13 cellular contexts compared by ENCODE assay signal in the genomic region with DNA sequence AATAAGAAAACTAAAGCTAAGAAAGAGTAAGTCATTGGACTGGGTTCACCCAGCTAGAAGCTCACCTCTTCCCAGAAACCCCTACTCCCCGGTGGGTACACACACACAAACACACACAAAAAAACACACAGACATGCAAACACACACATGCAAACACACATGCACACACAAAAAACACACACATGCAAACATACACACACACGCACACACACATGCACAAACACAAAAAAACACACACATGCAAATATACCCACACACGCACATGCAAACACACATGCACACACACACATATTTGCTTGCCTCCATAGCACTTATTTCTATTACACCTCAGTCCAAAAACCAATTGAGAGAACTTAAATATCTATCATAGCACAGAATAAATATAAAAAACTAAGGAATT. TPM values are rescaled to one million over a fixed set of nuclear protein-coding genes. Genes with fewer than 3 reads are reported as not detected.
DNase-seq lines count a peak whose midpoint lies in the region; ATAC-seq and TF ChIP-seq lines count a peak whose summit lies in the region.
"Had no signal": no experiment of that assay in that cellular context is flagged by ENCODE, and none has a peak within 500 bp of the region (broad histone marks: within the 10 kb centered on the region; RNA-seq: fewer than 3 reads in every experiment).

No MANE protein-coding gene starts in this region.

- no peak overlapping the region for H3K27ac ChIP-seq in CD4-positive, CD25-positive, alpha-beta regulatory T cell (ENCODE audit: insufficient read depth, low read length, poor library complexity, severe bottlenecking)
- H3K27ac ChIP-seq in CD8-positive, alpha-beta T cell (ENCODE audit: low read depth, low read length): no peak overlapping the region
- H3K27ac ChIP-seq in neuronal stem cell (replicated peaks; ENCODE audit: low read length): no peak overlapping the region
- no peak overlapping the region for H3K27ac ChIP-seq in CD4-positive, alpha-beta memory T cell (ENCODE audit: low read depth, low read length)

- H2BK120ac ChIP-seq in neuronal stem cell (ENCODE audit: low read depth, low read length): no peak overlapping the region

- CTCF ChIA-PET in CD8-positive, alpha-beta T cell (lab: Charles Lee): no interaction called here
- CTCF ChIA-PET in CD4-positive, alpha-beta memory T cell (lab: Charles Lee; ENCODE audit: partially characterized antibody): no interaction called here

- peak overlapping the region; percentile 11 for H3K18ac ChIP-seq in neuronal stem cell (ENCODE audit: low read length)

- no CpG with 5 or more reads among the region's 3 CpGs for WGBS in neuronal stem cell (ENCODE audit: extremely low coverage in 2 of 2, insufficient read length in 2 of 2, insufficient replicate concordance in 1 of 2), 2 donors

- no peak for ATAC-seq in CD4-positive, CD25-positive, alpha-beta regulatory T cell (ENCODE audit: low read depth in 2 of 2)
- no peak for ATAC-seq in CD8-positive, alpha-beta T cell
- ATAC-seq: HCT116, K562 had no signal

- H3K4me3 ChIP-seq in CD4-positive, CD25-positive, alpha-beta regulatory T cell (ENCODE audit: low read depth, low read length): no peak overlapping the region
- no peak overlapping the region for H3K4me3 ChIP-seq in CD8-positive, alpha-beta T cell (ENCODE audit: low read depth, low read length)
- no peak overlapping the region for H3K4me3 ChIP-seq in neuronal stem cell (ENCODE audit: low read length in 2 of 2)
- no peak overlapping the region for H3K4me3 ChIP-seq in CD4-positive, alpha-beta memory T cell (ENCODE audit: low read length in 2 of 2)
- H3K4me3 ChIP-seq: K562 had no signal

- no peak overlapping the region for H3K4ac ChIP-seq in neuronal stem cell (ENCODE audit: low read length)

- H3K23ac ChIP-seq in neuronal stem cell (ENCODE audit: low read depth, low read length, poor library complexity): no peak overlapping the region

- peaks cover 0 to 3% (median 0%) of the 10 kb centered on the region in 7 donors for H3K9me3 Mint-ChIP-seq in CD4-positive, CD25-positive, alpha-beta regulatory T cell
- peaks cover 5% of the 10 kb centered on the region for H3K9me3 Mint-ChIP-seq in CD8-positive, alpha-beta T cell
- H3K9me3 Mint-ChIP-seq in CD4-positive, alpha-beta memory T cell: peaks cover 0 to 3% (median 0%) of the 10 kb centered on the region in 8 donors

- peak overlapping the region in 2 of 3 donors; percentile 15 to 74 for H3K27ac Mint-ChIP-seq in CD4-positive, CD25-positive, alpha-beta regulatory T cell
- peak overlapping the region; percentile 3 for H3K27ac Mint-ChIP-seq in CD8-positive, alpha-beta T cell
- no peak overlapping the region for H3K27ac Mint-ChIP-seq in CD4-positive, alpha-beta memory T cell
- H3K27ac Mint-ChIP-seq: B cell had no signal

- H3K4me1 ChIP-seq in CD4-positive, CD25-positive, alpha-beta regulatory T cell (ENCODE audit: control insufficient read depth, insufficient read depth, low read length, poor library complexity, severe bottlenecking): peaks cover 4% of the 10 kb centered on the region
- peaks cover 17% of the 10 kb centered on the region for H3K4me1 ChIP-seq in CD8-positive, alpha-beta T cell (ENCODE audit: insufficient read depth, low read length)
- peaks cover 0 to 3% of the 10 kb centered on the region in 2 donors for H3K4me1 ChIP-seq in neuronal stem cell (ENCODE audit: control insufficient read depth in 2 of 2, insufficient read depth in 1 of 2, low read depth in 1 of 2, low read length in 2 of 2)
- no peaks in the 10 kb centered on the region for H3K4me1 ChIP-seq in CD4-positive, alpha-beta memory T cell (ENCODE audit: insufficient read depth, low read length)

- no peak for TF ChIP-seq CTCF in CD8-positive, alpha-beta T cell (IDR thresholded peaks at IDR 0.05)

- no peak overlapping the region for H2AFZ ChIP-seq in neuronal stem cell (ENCODE audit: low read length)

- no peak overlapping the region for H2BK15ac ChIP-seq in neuronal stem cell (ENCODE audit: low read length)

- DNase-seq in CD4-positive, CD25-positive, alpha-beta regulatory T cell: no peak
- DNase-seq in CD8-positive, alpha-beta T cell: no peak
- DNase-seq in NCI-H748 treated with DMSO at 0.1 percent for 48 hours (lab: John Stamatoyannopoulos, UW) (peak; percentile 76), neuronal stem cell (ENCODE audit: low spot score) (no peak), NCI-H2227 (lab: John Stamatoyannopoulos, UW; ENCODE audit: unreplicated experiment) (no peak), SKM-1 (lab: John Stamatoyannopoulos, UW; ENCODE audit: unreplicated experiment) (no peak)
- no peak for DNase-seq in CD4-positive, alpha-beta memory T cell
- DNase-seq: C1 segment of cervical spinal cord, Calu3, DMS 273 treated with DMSO at 0.1 percent for 48 hours had no signal

- H3K79me1 ChIP-seq in neuronal stem cell (ENCODE audit: low read depth, low read length): no peaks in the 10 kb centered on the region

- H2AK5ac ChIP-seq in neuronal stem cell (ENCODE audit: low read depth, low read length): no peak overlapping the region

- no peak overlapping the region for H2BK5ac ChIP-seq in neuronal stem cell (ENCODE audit: low read length)

- H3K4me1 Mint-ChIP-seq in CD4-positive, CD25-positive, alpha-beta regulatory T cell: peaks cover 11 to 84% (median 45%) of the 10 kb centered on the region in 4 donors
- peaks cover 83% of the 10 kb centered on the region for H3K4me1 Mint-ChIP-seq in CD8-positive, alpha-beta T cell (ENCODE audit: low read depth)
- peaks cover 28 to 84% (median 49%) of the 10 kb centered on the region in 4 donors for H3K4me1 Mint-ChIP-seq in CD4-positive, alpha-beta memory T cell

- intact Hi-C loops in CD8-positive, alpha-beta T cell (cut with DNase I, micrococcal nuclease): no loop called here
- intact Hi-C loops in CD4-positive, alpha-beta memory T cell (cut with micrococcal nuclease): no loop called here

- no peaks in the 10 kb centered on the region for H3K27me3 ChIP-seq in CD4-positive, CD25-positive, alpha-beta regulatory T cell (ENCODE audit: control insufficient read depth, insufficient read depth, low read length)
- no peaks in the 10 kb centered on the region for H3K27me3 ChIP-seq in CD8-positive, alpha-beta T cell (ENCODE audit: insufficient read depth, low read length)
- no peaks in the 10 kb centered on the region for H3K27me3 ChIP-seq in neuronal stem cell (ENCODE audit: control insufficient read depth in 3 of 3, insufficient read depth in 3 of 3, low read depth in 1 of 3, low read length in 3 of 3)
- H3K27me3 ChIP-seq in CD4-positive, alpha-beta memory T cell (ENCODE audit: insufficient read depth, low read length): no peaks in the 10 kb centered on the region

- peaks cover 20% of the 10 kb centered on the region for H3K36me3 ChIP-seq in CD4-positive, CD25-positive, alpha-beta regulatory T cell (ENCODE audit: control insufficient read depth, insufficient read depth, low read length)
- no peaks in the 10 kb centered on the region for H3K36me3 ChIP-seq in CD8-positive, alpha-beta T cell (ENCODE audit: insufficient read depth, low read length)
- H3K36me3 ChIP-seq in neuronal stem cell (replicated peaks in 1 of 2; ENCODE audit: control insufficient read depth in 2 of 2, insufficient read depth in 2 of 2, low read length in 2 of 2): no peaks in the 10 kb centered on the region
- no peaks in the 10 kb centered on the region for H3K36me3 ChIP-seq in CD4-positive, alpha-beta memory T cell (ENCODE audit: insufficient read depth, low read length)

- POLR2A ChIA-PET in CD8-positive, alpha-beta T cell (lab: Charles Lee): no interaction called here
- POLR2A ChIA-PET in CD4-positive, alpha-beta memory T cell (lab: Charles Lee; ENCODE audit: partially characterized antibody): no interaction called here

- H2BK12ac ChIP-seq in neuronal stem cell (ENCODE audit: low read length): no peak overlapping the region

- no peak overlapping the region for H4K8ac ChIP-seq in neuronal stem cell (ENCODE audit: low read depth, low read length)

- H3K4me3 Mint-ChIP-seq in CD4-positive, CD25-positive, alpha-beta regulatory T cell: no peak overlapping the region
- H3K4me3 Mint-ChIP-seq in CD8-positive, alpha-beta T cell: no peak overlapping the region
- H3K4me3 Mint-ChIP-seq in CD4-positive, alpha-beta memory T cell: no peak overlapping the region
- H3K4me3 Mint-ChIP-seq: B cell had no signal

- no peak overlapping the region for H3K4me2 ChIP-seq in neuronal stem cell (ENCODE audit: insufficient read depth, low read length, poor library complexity, severe bottlenecking)

- H3K27me3 Mint-ChIP-seq in CD4-positive, CD25-positive, alpha-beta regulatory T cell: no peaks in the 10 kb centered on the region
- H3K27me3 Mint-ChIP-seq in CD8-positive, alpha-beta T cell (ENCODE audit: low read depth): no peaks in the 10 kb centered on the region
- H3K27me3 Mint-ChIP-seq in CD4-positive, alpha-beta memory T cell: no peaks in the 10 kb centered on the region
- H3K27me3 Mint-ChIP-seq: B cell had no signal

- no peak overlapping the region for H4K91ac ChIP-seq in neuronal stem cell (ENCODE audit: low read depth, low read length, poor library complexity)

- peaks cover 53% of the 10 kb centered on the region for H3K36me3 Mint-ChIP-seq in CD4-positive, CD25-positive, alpha-beta regulatory T cell
- peaks cover 70% of the 10 kb centered on the region for H3K36me3 Mint-ChIP-seq in CD8-positive, alpha-beta T cell
- H3K36me3 Mint-ChIP-seq in CD4-positive, alpha-beta memory T cell: peaks cover 27 to 33% of the 10 kb centered on the region in 2 donors

- H3K9me3 ChIP-seq in CD4-positive, CD25-positive, alpha-beta regulatory T cell (ENCODE audit: control insufficient read depth in 2 of 2, low read length in 2 of 2): no peaks in the 10 kb centered on the region
- no peaks in the 10 kb centered on the region for H3K9me3 ChIP-seq in CD8-positive, alpha-beta T cell (ENCODE audit: low read length)
- no peaks in the 10 kb centered on the region for H3K9me3 ChIP-seq in neuronal stem cell (replicated peaks in 1 of 2; ENCODE audit: control insufficient read depth in 2 of 2, insufficient read depth in 1 of 2, low read depth in 1 of 2, low read length in 2 of 2)
- H3K9me3 ChIP-seq in CD4-positive, alpha-beta memory T cell (ENCODE audit: control insufficient read depth in 1 of 2, low read length in 2 of 2): no peaks in the 10 kb centered on the region

- H3K14ac ChIP-seq in neuronal stem cell (ENCODE audit: low read length): no peak overlapping the region

- no peak overlapping the region for H3K9ac ChIP-seq in neuronal stem cell (ENCODE audit: low read depth, low read length, poor library complexity)

RNA-seq across cellular contexts. Expression of a gene that starts 26.1 kb away (rescaled TPM):
- 31.0 TPM for total RNA-seq in CD4-positive, CD25-positive, alpha-beta regulatory T cell
- polyA plus RNA-seq in CD4-positive, CD25-positive, alpha-beta regulatory T cell: 100 to 1,000 TPM in 1 of 4 donors, 10 to 100 TPM in 3; 52.1 to 123 (median 78.7) TPM
- total RNA-seq in CD8-positive, alpha-beta T cell: 10 to 100 TPM; 62.2 to 73.9 TPM
- 1.6 TPM for polyA plus RNA-seq in neuronal stem cell (2013, experiment 1 of 2)
- polyA plus RNA-seq in neuronal stem cell (2013, experiment 2 of 2): 1.9 TPM
- total RNA-seq in CD4-positive, alpha-beta memory T cell: 10 to 100 TPM; 26.6 to 28.0 TPM
- 10 to 100 TPM; 70.6 to 79.5 TPM for polyA plus RNA-seq in CD4-positive, alpha-beta memory T cell

Comparison
In these comparisons a context has a peak if more than half of its experiments do, and no peak if none do; other contexts are left out.
1. H3K27ac Mint-ChIP-seq: peak in CD4-positive, CD25-positive, alpha-beta regulatory T cell (2 of 3) and CD8-positive, alpha-beta T cell (single experiment); none in CD4-positive, alpha-beta memory T cell (0 of 7).